In the genomic region with DNA sequence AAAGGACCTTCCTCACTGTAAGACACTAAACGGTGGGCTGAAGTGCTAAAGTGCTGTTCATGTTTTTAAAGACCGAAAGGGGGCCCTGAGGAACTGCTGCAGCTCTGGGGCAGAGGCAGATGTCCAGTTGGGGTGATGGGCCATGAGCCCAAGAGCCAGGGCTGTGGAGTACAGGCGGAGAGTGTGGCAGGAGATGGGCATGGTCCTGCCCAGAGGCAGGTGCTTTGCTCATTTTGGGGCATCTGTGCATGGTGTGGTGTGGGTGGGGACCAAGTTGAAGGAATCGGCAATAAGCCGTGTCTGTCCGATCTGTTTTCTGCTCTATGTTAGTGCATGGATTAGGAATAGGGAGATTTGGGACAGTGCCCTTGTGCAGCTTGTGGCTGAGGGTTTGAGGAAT, we compare ENCODE assay signal across 1 cellular context.
TF ChIP-seq lines count a peak whose summit lies in the region.

No MANE protein-coding gene starts in this region.

TF ChIP-seq in H1, 55 proteins besides CTCF, POLR2A, EP300 and RAD21:
- TF ChIP-seq POLR2AphosphoS5 (IDR thresholded peaks at IDR 0.05; ENCODE audit: low read depth, low read length) (no peak), RBBP5 (IDR thresholded peaks at IDR 0.05; ENCODE audit: borderline replicate concordance, low read depth, low read length) (no peak), ZNF274 (IDR thresholded peaks at IDR 0.05; ENCODE audit: borderline replicate concordance, extremely low read depth, low read length) (no peak)
